Comparison of ENCODE assay signal across 8 cellular contexts in the genomic region with DNA sequence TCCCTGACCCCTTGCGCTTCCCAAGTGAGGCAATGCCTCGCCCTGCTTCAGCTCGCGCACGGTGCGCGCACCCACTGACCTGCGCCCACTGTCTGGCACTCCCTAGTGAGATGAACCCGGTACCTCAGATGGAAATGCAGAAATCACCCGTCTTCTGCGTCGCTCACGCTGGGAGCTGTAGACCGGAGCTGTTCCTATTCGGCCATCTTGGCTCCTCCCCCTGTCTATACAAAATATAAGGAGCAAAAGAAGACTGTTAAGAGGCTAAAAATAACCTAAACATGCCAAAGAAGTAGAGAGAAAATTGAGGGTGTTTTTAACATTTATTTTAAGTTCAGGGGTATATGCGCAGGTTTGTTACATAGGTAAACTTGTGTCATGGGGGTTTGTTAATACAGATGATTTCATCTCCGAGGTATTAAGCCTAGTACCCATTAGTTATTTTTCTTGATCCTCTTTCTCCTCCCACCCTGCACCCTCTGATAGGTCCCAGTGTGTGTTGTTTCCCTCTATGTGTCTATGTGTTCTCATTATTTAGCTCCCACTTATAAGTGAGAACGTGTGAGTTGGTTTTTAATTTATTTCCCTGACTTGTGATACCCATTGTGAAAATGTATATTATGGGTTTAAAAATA.
DNase-seq lines count a peak whose midpoint lies in the region; ATAC-seq, FAIRE-seq and TF ChIP-seq lines count a peak whose summit lies in the region.
"Not testable (repeated sequence)": the region's sequence is repeated elsewhere in the genome, so short reads cannot be mapped to it uniquely, and the experiment has no call there.

No MANE protein-coding gene starts in this region.

- not testable (repeated sequence) for TF ChIP-seq POLR2A in GM12878 (IDR thresholded peaks at IDR 0.05; ENCODE audit: low read depth, low read length)

- H3K4me1 ChIP-seq in DND-41 (ENCODE audit: insufficient read depth, low read length) (peaks cover 28% of the 10 kb centered on the region), GM12878 (ENCODE audit: control insufficient read depth, insufficient read depth, low read length) (peaks cover 15% of the 10 kb centered on the region)
- H3K4me1 ChIP-seq in HUES64 (ENCODE audit: insufficient read depth, low read length): not testable (repeated sequence)

- RAD21 ChIA-PET in GM12878 (lab: Charles Lee; ENCODE audit: unreplicated experiment): interaction anchor here (1.4 to 1.8 kb wide), 2 partner anchors 10 to 19 kb away, joined by 4 read pairs; no protein-coding TSS in a partner anchor

- H2AFZ ChIP-seq in DND-41 (ENCODE audit: low read depth, low read length); GM12878 (ENCODE audit: control insufficient read depth, low read depth, low read length): not testable (repeated sequence)

- not testable (repeated sequence) for FAIRE-seq in GM12878 (lab: Jason Lieb, UNC)

- H3K79me2 ChIP-seq in DND-41 (ENCODE audit: insufficient read depth, low read length): peaks cover 26% of the 10 kb centered on the region
- not testable (repeated sequence) for H3K79me2 ChIP-seq in GM12878 (ENCODE audit: control insufficient read depth, insufficient read depth, low read length)

- SMC1A ChIA-PET in GM12878 (lab: Charles Lee; ENCODE audit: uncharacterized antibody, unreplicated experiment): interaction anchor here (0.6 to 2.5 kb wide), 4 partner anchors 10 to 149 kb away, joined by 3 to 9 read pairs (median 5); no protein-coding TSS in a partner anchor

- not testable (repeated sequence) for H3K36me3 ChIP-seq in DND-41 (ENCODE audit: insufficient read depth, low read length); HUES64 (ENCODE audit: insufficient read depth, low read length); GM12878 (ENCODE audit: control insufficient read depth in 2 of 2, insufficient read depth in 2 of 2, low read length in 1 of 2)

- ATAC-seq in DND-41 (ENCODE audit: insufficient read depth, low read depth): not testable (repeated sequence)
- ATAC-seq in GM19452 (IDR thresholded peaks at IDR 0.05; ENCODE audit: unreplicated experiment): peak; percentile 10
- peak; percentile 5 for ATAC-seq in HG02885 (IDR thresholded peaks at IDR 0.05; ENCODE audit: poor library complexity, unreplicated experiment)
- ATAC-seq in GM12878: peak; percentile 9; the same call in 2 of the 3 replicates

- H3K27ac Mint-ChIP-seq in immature natural killer cell: peak overlapping the region; percentile 53 to 97 (median 90)
- peak overlapping the region; percentile 71 for H3K27ac Mint-ChIP-seq in stimulated activated naive CD8-positive, alpha-beta T cell treated with anti-CD3 and anti-CD28 coated beads, Interleukin-15, Interleukin-2, amounts not matched to agents 100 ng/mL and 50 ng/mL, for 24 hours

- not testable (repeated sequence) for H3K4me3 ChIP-seq in DND-41 (ENCODE audit: low read depth in 1 of 2, low read length in 2 of 2); GM12878
- peak overlapping the region; percentile 49 for H3K4me3 ChIP-seq in HUES64 (ENCODE audit: low read length)

- H3K9me3 ChIP-seq in DND-41 (ENCODE audit: insufficient read depth, low read length, severe bottlenecking); HUES64 (ENCODE audit: insufficient read depth, low read depth, low read length); GM12878 (replicated peaks; ENCODE audit: control insufficient read depth, insufficient read depth, low read length): not testable (repeated sequence)

- TF ChIP-seq RAD21 in GM12878 (IDR thresholded peaks at IDR 0.05; ENCODE audit: insufficient read depth, low read depth, low read length): not testable (repeated sequence)

- H3K4me1 Mint-ChIP-seq in immature natural killer cell: peaks cover 31 to 32% of the 10 kb centered on the region in 2 donors
- H3K4me1 Mint-ChIP-seq in stimulated activated naive CD8-positive, alpha-beta T cell treated with anti-CD3 and anti-CD28 coated beads, Interleukin-15, Interleukin-2, amounts not matched to agents 100 ng/mL and 50 ng/mL, for 24 hours (ENCODE audit: low read depth): peaks cover 25% of the 10 kb centered on the region

- not testable (repeated sequence) for BruUV-seq in GM12878 (replicated peaks; lab: Mats Ljungman, UMichigan)

- not testable (repeated sequence) for H3K4me2 ChIP-seq in DND-41 (ENCODE audit: insufficient read depth, low read length); GM12878 (ENCODE audit: control insufficient read depth, insufficient read depth)

- peak overlapping the region; percentile 23; the same call in 1 of the 2 replicates for H3K27ac ChIP-seq in DND-41 (ENCODE audit: low read length)
- H3K27ac ChIP-seq in HUES64 (ENCODE audit: low read depth, low read length); GM12878 (ENCODE audit: control insufficient read depth, insufficient read depth): not testable (repeated sequence)

- not testable (repeated sequence) for H3K9ac ChIP-seq in DND-41 (ENCODE audit: low read depth, low read length); GM12878 (ENCODE audit: control insufficient read depth, insufficient read depth, low read length)
- peak overlapping the region; percentile 38; the same call in 1 of the 2 replicates for H3K9ac ChIP-seq in HUES64 (ENCODE audit: low read depth, low read length)

- WGBS in HUES64: 88% methylated on average over 1 of the region's 18 CpGs
- WGBS in GM12878 (ENCODE audit: insufficient coverage, insufficient replicate concordance, low lambda C conversion rate, missing lambda C conversion rate): 81% methylated on average over 9 of the region's 18 CpGs

- H3K9me3 Mint-ChIP-seq in immature natural killer cell; stimulated activated naive CD8-positive, alpha-beta T cell treated with anti-CD3 and anti-CD28 coated beads, Interleukin-15, Interleukin-2, amounts not matched to agents 100 ng/mL and 50 ng/mL, for 24 hours: not testable (repeated sequence)

- not testable (repeated sequence) for TF ChIP-seq CTCF in DND-41 (IDR thresholded peaks at IDR 0.05; ENCODE audit: borderline replicate concordance, extremely low read depth, low read length, poor library complexity, severe bottlenecking); GM12878 (IDR thresholded peaks at IDR 0.05 in 2 of 3, conservative IDR thresholded peaks at IDR 0.05 in 1 of 3; ENCODE audit: control insufficient read depth in 2 of 3, extremely low read depth in 1 of 3, insufficient read depth in 1 of 3, low read depth in 3 of 3, low read length in 3 of 3)

- in situ Hi-C loops in GM12878 (cut with MboI): not testable (repeated sequence)

- not testable (repeated sequence) for H3K27me3 Mint-ChIP-seq in immature natural killer cell (ENCODE audit: low read depth in 3 of 3); stimulated activated naive CD8-positive, alpha-beta T cell treated with anti-CD3 and anti-CD28 coated beads, Interleukin-15, Interleukin-2, amounts not matched to agents 100 ng/mL and 50 ng/mL, for 24 hours

- peak overlapping the region in 4 of 5 donors; percentile 7 to 95 (median 46) for H3K4me3 Mint-ChIP-seq in immature natural killer cell
- H3K4me3 Mint-ChIP-seq in stimulated activated naive CD8-positive, alpha-beta T cell treated with anti-CD3 and anti-CD28 coated beads, Interleukin-15, Interleukin-2, amounts not matched to agents 100 ng/mL and 50 ng/mL, for 24 hours: not testable (repeated sequence)

- CTCF ChIA-PET in GM12878 (lab: Yijun Ruan, JAX): interaction anchor here (1.7 kb wide), 2 partner anchors 15 to 75 kb away, joined by 4 to 5 read pairs; no protein-coding TSS in a partner anchor

- not testable (repeated sequence) for H3K27me3 ChIP-seq in DND-41 (ENCODE audit: insufficient read depth, low read length, poor library complexity); HUES64 (ENCODE audit: insufficient read depth, low read length); GM12878 (replicated peaks in 1 of 2; ENCODE audit: control insufficient read depth in 2 of 2, insufficient read depth in 2 of 2, low read length in 1 of 2)

- not testable (repeated sequence) for TF ChIP-seq EP300 in GM12878 (IDR thresholded peaks at IDR 0.05; ENCODE audit: borderline replicate concordance in 1 of 2, control insufficient read depth in 1 of 2, low read depth in 2 of 2, low read length in 2 of 2)

- intact Hi-C loops in GM12878 (cut with micrococcal nuclease; ENCODE audit: unreplicated experiment): loop anchor here (5.0 kb wide), 1 partner anchor 199 kb away; no protein-coding TSS in a partner anchor

- not testable (repeated sequence) for H4K20me1 ChIP-seq in DND-41 (ENCODE audit: insufficient read depth, low read length); GM12878 (ENCODE audit: control insufficient read depth, insufficient read depth)

- not testable (repeated sequence) for H3K36me3 Mint-ChIP-seq in immature natural killer cell; stimulated activated naive CD8-positive, alpha-beta T cell treated with anti-CD3 and anti-CD28 coated beads, Interleukin-15, Interleukin-2, amounts not matched to agents 100 ng/mL and 50 ng/mL, for 24 hours (ENCODE audit: low read depth)

- not testable (repeated sequence) for DNase-seq in DND-41; GM12878 (ENCODE audit: low read depth, low spot score); immature natural killer cell
- DNase-seq in NCI-H748 (lab: John Stamatoyannopoulos, UW; ENCODE audit: unreplicated experiment): peak; percentile 70

- POLR2A ChIA-PET in GM12878 (lab: Charles Lee): not testable (repeated sequence)
